In genomic region chr6:25863360-25863759, GRCh38 we compare ENCODE assay signal across 1 cellular context.
TF ChIP-seq lines count a peak whose summit lies in the region.

No MANE protein-coding gene starts in this region.

TF ChIP-seq in HepG2, 621 proteins besides CTCF, POLR2A, EP300 and RAD21 (continues in another document):
- TF ChIP-seq ATF7-NPFF (CRISPR knock-in tag; IDR thresholded peaks at IDR 0.05; ENCODE audit: low read depth) (no peak), SNAPC2 (CRISPR knock-in tag; IDR thresholded peaks at IDR 0.05) (no peak), MLLT10 (CRISPR knock-in tag; IDR thresholded peaks at IDR 0.05) (no peak), ZNF552 (CRISPR knock-in tag; IDR thresholded peaks at IDR 0.05; ENCODE audit: borderline replicate concordance) (no peak), SOX6 (IDR thresholded peaks at IDR 0.05) (no peak), SOX6 (CRISPR knock-in tag; IDR thresholded peaks at IDR 0.05) (peak; percentile 76), PHF21A (CRISPR knock-in tag; IDR thresholded peaks at IDR 0.05) (peak; percentile 68), LCORL (IDR thresholded peaks at IDR 0.05) (no peak), LCORL (CRISPR knock-in tag; IDR thresholded peaks at IDR 0.05) (no peak), ZMYM3 (CRISPR knock-in tag; IDR thresholded peaks at IDR 0.05) (no peak), ZNF33A (CRISPR knock-in tag; IDR thresholded peaks at IDR 0.05; ENCODE audit: borderline replicate concordance) (no peak), ZSCAN9 (CRISPR knock-in tag; IDR thresholded peaks at IDR 0.05; ENCODE audit: borderline replicate concordance) (no peak), MAFF (IDR thresholded peaks at IDR 0.05; ENCODE audit: low read depth, low read length) (no peak), ZNF780A (CRISPR knock-in tag; IDR thresholded peaks at IDR 0.05) (no peak), ZNF142 (CRISPR knock-in tag; IDR thresholded peaks at IDR 0.05) (no peak), ELK4 (CRISPR knock-in tag; IDR thresholded peaks at IDR 0.05; ENCODE audit: borderline replicate concordance) (no peak), SNAPC4 (CRISPR knock-in tag; IDR thresholded peaks at IDR 0.05) (no peak), GABPB1 (CRISPR knock-in tag; IDR thresholded peaks at IDR 0.05) (no peak), PRMT3 (CRISPR knock-in tag; IDR thresholded peaks at IDR 0.05; ENCODE audit: borderline replicate concordance, low read depth) (no peak), ZNF703 (CRISPR knock-in tag; IDR thresholded peaks at IDR 0.05; ENCODE audit: borderline replicate concordance) (no peak), SMARCC2 (IDR thresholded peaks at IDR 0.05) (no peak), FOXO4 (CRISPR knock-in tag; conservative IDR thresholded peaks at IDR 0.05) (no peak), ARNTL (CRISPR knock-in tag; IDR thresholded peaks at IDR 0.05) (no peak), PHF5A (CRISPR knock-in tag; IDR thresholded peaks at IDR 0.05; ENCODE audit: low read depth, unreplicated experiment) (no peak), NCOA2 (CRISPR knock-in tag; IDR thresholded peaks at IDR 0.05) (0 out of 2 replicates have a peak, but pooled peaks have one; percentile 13), ATAD3A (CRISPR knock-in tag; IDR thresholded peaks at IDR 0.05) (no peak), PAWR (CRISPR knock-in tag; IDR thresholded peaks at IDR 0.05; ENCODE audit: borderline replicate concordance) (no peak), FUBP1 (CRISPR knock-in tag; IDR thresholded peaks at IDR 0.05; ENCODE audit: borderline replicate concordance) (no peak), ONECUT2 (CRISPR knock-in tag; IDR thresholded peaks at IDR 0.05) (peak; percentile 85), CHCHD3 (CRISPR knock-in tag; IDR thresholded peaks at IDR 0.05) (no peak), BRF2 (CRISPR knock-in tag; IDR thresholded peaks at IDR 0.05) (no peak), MTF2 (CRISPR knock-in tag; IDR thresholded peaks at IDR 0.05; ENCODE audit: borderline replicate concordance) (no peak), IRX3 (CRISPR knock-in tag; IDR thresholded peaks at IDR 0.05; ENCODE audit: borderline replicate concordance, low read depth) (no peak), ZMAT3 (CRISPR knock-in tag; conservative IDR thresholded peaks at IDR 0.05) (no peak), CEBPB (IDR thresholded peaks at IDR 0.05; ENCODE audit: borderline replicate concordance, low read depth, low read length) (no peak), NR3C1 (CRISPR knock-in tag; IDR thresholded peaks at IDR 0.05) (no peak), ZSCAN29 (CRISPR knock-in tag; conservative IDR thresholded peaks at IDR 0.05) (no peak), MTA3 (CRISPR knock-in tag; IDR thresholded peaks at IDR 0.05) (no peak), ZNF549 (CRISPR knock-in tag; IDR thresholded peaks at IDR 0.05) (no peak), RARA (CRISPR knock-in tag; IDR thresholded peaks at IDR 0.05) (no peak; the same call in 1 of the 2 replicates), ZNF160 (CRISPR knock-in tag; IDR thresholded peaks at IDR 0.05) (no peak), KMT2B (CRISPR knock-in tag; IDR thresholded peaks at IDR 0.05) (no peak), KLF9 (CRISPR knock-in tag; IDR thresholded peaks at IDR 0.05; ENCODE audit: low read depth) (no peak), MTERF4 (CRISPR knock-in tag; IDR thresholded peaks at IDR 0.05) (no peak), MXD1 (CRISPR knock-in tag; IDR thresholded peaks at IDR 0.05) (no peak), SKI (IDR thresholded peaks at IDR 0.05; ENCODE audit: partially characterized antibody) (no peak), ZNF574 (CRISPR knock-in tag; IDR thresholded peaks at IDR 0.05) (no peak)
